Comparison of ENCODE assay signal across 8 cellular contexts in genomic region chr3:122793568-122794416, GRCh38. TPM values are rescaled to one million over a fixed set of nuclear protein-coding genes. Genes with fewer than 3 reads are reported as not detected.
DNase-seq lines count a peak whose midpoint lies in the region; ATAC-seq, FAIRE-seq and TF ChIP-seq lines count a peak whose summit lies in the region.

Gene HSPBAP1, minus strand, starts transcription at chr3:122793831. Its CDS starts 151 bp downstream, at chr3:122793680.

- in situ Hi-C loops in GM13976 (cut with MboI; ENCODE audit: low sequenced_read_pairs, unreplicated experiment) (no loop called here), GM12878 (cut with MboI) (no loop called here)

- RAD21 ChIA-PET in GM12878 (lab: Charles Lee; ENCODE audit: unreplicated experiment), result interaction anchor here (1.0 to 1.6 kb wide), 6 partner anchors 18 to 232 kb away, joined by 3 to 13 read pairs (median 4); no protein-coding TSS in a partner anchor

- H3K4me1 ChIP-seq in SJSA1 (replicated peaks) (peaks cover 14% of the 10 kb centered on the region), GM12878 (ENCODE audit: control insufficient read depth, insufficient read depth, low read length) (no peaks in the 10 kb centered on the region), iPS-15b (ENCODE audit: control insufficient read depth, insufficient read depth, low read length) (no peaks in the 10 kb centered on the region)

- 1% methylated on average over 46 of the region's 46 CpGs for WGBS in GM12878 (ENCODE audit: insufficient coverage, insufficient replicate concordance, low lambda C conversion rate, missing lambda C conversion rate)

- TF ChIP-seq RAD21 in GM12878 (IDR thresholded peaks at IDR 0.05; ENCODE audit: insufficient read depth, low read depth, low read length), result no peak

- TF ChIP-seq CTCF in GM13976 (IDR thresholded peaks at IDR 0.05; ENCODE audit: borderline replicate concordance, control extremely low read depth, extremely low read depth, insufficient read depth, missing control alignments) (no peak), GM12878 (IDR thresholded peaks at IDR 0.05 in 2 of 3, conservative IDR thresholded peaks at IDR 0.05 in 1 of 3; ENCODE audit: control insufficient read depth in 2 of 3, extremely low read depth in 1 of 3, insufficient read depth in 1 of 3, low read depth in 3 of 3, low read length in 3 of 3) (no peak)

- peak within 1 kb of the TSS; percentile 64 for H3K27ac ChIP-seq in SJSA1
- peak within 1 kb of the TSS; percentile 47 for H3K27ac ChIP-seq in GM12878 (ENCODE audit: control insufficient read depth, insufficient read depth)
- peak within 1 kb of the TSS; percentile 67 to 98 (median 92) for H3K27ac ChIP-seq in skin epidermis

- no peaks in the 10 kb centered on the region for H4K20me1 ChIP-seq in GM12878 (ENCODE audit: control insufficient read depth, insufficient read depth)

- H3K27me3 ChIP-seq in SJSA1 (replicated peaks) (no peaks in the 10 kb centered on the region), GM12878 (replicated peaks in 1 of 2; ENCODE audit: control insufficient read depth in 2 of 2, insufficient read depth in 2 of 2, low read length in 1 of 2) (no peaks in the 10 kb centered on the region), iPS-15b (ENCODE audit: control insufficient read depth, insufficient read depth, low read length) (peaks cover 23% of the 10 kb centered on the region)

- no TSS peak for BruUV-seq in GM12878 (replicated peaks; lab: Mats Ljungman, UMichigan)

- H3K79me2 ChIP-seq in GM12878 (ENCODE audit: control insufficient read depth, insufficient read depth, low read length), result no peaks in the 10 kb centered on the region; the same call in 1 of the 2 replicates

- H3K4me3 ChIP-seq in SJSA1, result peak within 1 kb of the TSS; percentile 69
- H3K4me3 ChIP-seq in GM12878, result peak within 1 kb of the TSS; percentile 77
- H3K4me3 ChIP-seq in iPS-15b (ENCODE audit: low read depth, low read length), result peak within 1 kb of the TSS; percentile 82
- H3K4me3 ChIP-seq in skin epidermis, result peak within 1 kb of the TSS; percentile 55 to 81 (median 71)

- CTCF ChIA-PET in GM12878 (lab: Yijun Ruan, JAX), result interaction anchor here (1.0 to 2.0 kb wide), 5 partner anchors 9 to 147 kb away, joined by 3 to 11 read pairs (median 3); no protein-coding TSS in a partner anchor

- H2AFZ ChIP-seq in GM12878 (ENCODE audit: control insufficient read depth, low read depth, low read length), result peak within 1 kb of the TSS; percentile 94

- POLR2A ChIA-PET in GM12878 (lab: Charles Lee), result interaction anchor here (0.5 to 2.0 kb wide), 2 partner anchors 19 to 26 kb away, joined by 3 to 10 read pairs; no protein-coding TSS in a partner anchor

- peak within 1 kb of the TSS; percentile 93 for H3K4me2 ChIP-seq in GM12878 (ENCODE audit: control insufficient read depth, insufficient read depth)

- peak; percentile 47 for ATAC-seq in HG02884 (IDR thresholded peaks at IDR 0.05; ENCODE audit: unreplicated experiment)
- ATAC-seq in GM12878, result peak; percentile 76

- H3K36me3 ChIP-seq in SJSA1, result no peaks in the 10 kb centered on the region
- no peaks in the 10 kb centered on the region for H3K36me3 ChIP-seq in GM12878 (ENCODE audit: control insufficient read depth in 2 of 2, insufficient read depth in 2 of 2, low read length in 1 of 2)
- H3K36me3 ChIP-seq in iPS-15b (ENCODE audit: control insufficient read depth, insufficient read depth, low read length), result no peaks in the 10 kb centered on the region

- H3K9ac ChIP-seq in GM12878 (ENCODE audit: control insufficient read depth, insufficient read depth, low read length) (peak within 1 kb of the TSS; percentile 71), iPS-15b (ENCODE audit: low read depth, low read length) (peak within 1 kb of the TSS; percentile 55)

- FAIRE-seq in GM12878 (lab: Jason Lieb, UNC), result peak; percentile 91

- peak; percentile 83 for TF ChIP-seq POLR2A in GM12878 (IDR thresholded peaks at IDR 0.05; ENCODE audit: low read depth, low read length)

- SMC1A ChIA-PET in GM12878 (lab: Charles Lee; ENCODE audit: uncharacterized antibody, unreplicated experiment), result interaction anchor here (0.9 to 1.8 kb wide), 6 partner anchors 10 to 790 kb away, joined by 3 to 11 read pairs (median 5); no protein-coding TSS in a partner anchor

- intact Hi-C loops in GM12878 (cut with micrococcal nuclease; ENCODE audit: unreplicated experiment), result loop anchor here (10.0 kb wide), 1 partner anchor 229 kb away; the partner anchor contains the start of genes DTX3L and PARP9

- peak in 1 of 2 experiments; percentile 44; a peak in 1 of 4 replicates for TF ChIP-seq EP300 in GM12878 (IDR thresholded peaks at IDR 0.05; ENCODE audit: borderline replicate concordance in 1 of 2, control insufficient read depth in 1 of 2, low read depth in 2 of 2, low read length in 2 of 2)

- H3K9me3 ChIP-seq in SJSA1 (replicated peaks), result no peaks in the 10 kb centered on the region
- H3K9me3 ChIP-seq in GM12878 (replicated peaks; ENCODE audit: control insufficient read depth, insufficient read depth, low read length), result no peaks in the 10 kb centered on the region
- H3K9me3 ChIP-seq in iPS-15b (ENCODE audit: control insufficient read depth, insufficient read depth, low read length), result no peaks in the 10 kb centered on the region

- DNase-seq in GM13976 (ENCODE audit: low spot score) (peak; percentile 94), SJSA1 (ENCODE audit: low read depth in 1 of 2, low spot score in 2 of 2) (peak; percentile 80 to 82), GM12878 (ENCODE audit: low read depth, low spot score) (peak; percentile 68), NCI-H748 treated with DMSO at 0.1 percent for 48 hours (lab: John Stamatoyannopoulos, UW) (no peak), NCI-H146 (lab: John Stamatoyannopoulos, UW) (no peak)

TF ChIP-seq in GM12878, 131 proteins besides CTCF, POLR2A, EP300 and RAD21 (continues in another document):
- TF ChIP-seq SIX5 (IDR thresholded peaks at IDR 0.05; ENCODE audit: low read depth, low read length, severe bottlenecking) (no peak), STAT3 (IDR thresholded peaks at IDR 0.05; ENCODE audit: low read depth, low read length) (no peak), SP1 (IDR thresholded peaks at IDR 0.05; ENCODE audit: low read depth, low read length) (no peak), POLR2AphosphoS2 (IDR thresholded peaks at IDR 0.05; ENCODE audit: low read depth, low read length) (no peak), RELA (IDR thresholded peaks at IDR 0.05; ENCODE audit: borderline replicate concordance, partially characterized antibody) (peak; percentile 73), NFXL1 (IDR thresholded peaks at IDR 0.05; ENCODE audit: borderline replicate concordance) (no peak), E2F4 (IDR thresholded peaks at IDR 0.05; ENCODE audit: low read depth, low read length) (0 out of 2 replicates have a peak, but pooled peaks have one; percentile 14), LARP7 (IDR thresholded peaks at IDR 0.05) (no peak), ZBED1 (IDR thresholded peaks at IDR 0.05; ENCODE audit: borderline replicate concordance) (no peak), MAX (IDR thresholded peaks at IDR 0.05; ENCODE audit: low read depth, low read length) (peak; percentile 99), POU2F2 (IDR thresholded peaks at IDR 0.05; ENCODE audit: borderline replicate concordance, low read depth, low read length) (0 out of 3 replicates have a peak, but pooled peaks have one; percentile 17), SMARCA5 (IDR thresholded peaks at IDR 0.05) (no peak), IRF5 (IDR thresholded peaks at IDR 0.05; ENCODE audit: borderline replicate concordance) (no peak), CREM (IDR thresholded peaks at IDR 0.05; ENCODE audit: low read depth) (0 out of 2 replicates have a peak, but pooled peaks have one; percentile 39)

RNA-seq across cellular contexts. Expression of gene HSPBAP1, which starts in this region (rescaled TPM):
- total RNA-seq in SJSA1 (2014; rRNA removed; shearing (Covaris generic)), result 2.1 and 3.7 TPM in 2 replicates
- 18.4 and 18.9 TPM in 2 replicates for total RNA-seq in GM12878 (2013; cell fraction: nucleolus; rRNA removed)
- total RNA-seq in GM12878 (2014; rRNA removed) (6.8 and 9.3 TPM in 2 replicates), GM12878 (2014; rRNA removed; fragmentation: Illumina TruSeq; extraction: Trizol) (8.1 and 8.5 TPM in 2 replicates), GM12878 (2021) (6.2 and 7.8 TPM in 2 replicates)
- 2.3 TPM for polyA plus RNA-seq in GM12878 (2011; ENCODE audit: low read depth)
- polyA plus RNA-seq in GM12878 (2011; rRNA removed) (7.7 and 9.4 TPM in 2 replicates), GM12878 (2014; fragmentation: Illumina TruSeq; extraction: Trizol) (7.7 and 11.4 TPM in 2 replicates), GM12878 (2014; fragmentation: Nextera tagmentation; extraction: Ambion mirVana) (1 to 10 TPM; 3.2 to 3.5 TPM), GM12878 (2014; rRNA removed) (7.1 and 9.5 TPM in 2 replicates), GM12878 (2016; fragmentation: Nextera tagmentation; extraction: Ambion mirVana) (10 to 100 TPM; 10.2 to 10.3 TPM)
- 3.2 and 3.5 TPM in 2 replicates for polyA plus RNA-seq in GM12878 (2011; cell fraction: cytosol; rRNA removed)
- 9.5 and 10.1 TPM in 2 replicates for polyA plus RNA-seq in GM12878 (2011; cell fraction: nucleus; rRNA removed)
- polyA plus RNA-seq in GM12878 (2012), result 2.8 and 3.9 TPM in 2 replicates
- polyA minus RNA-seq in GM12878 (2011; rRNA and poly(A)+ RNA removed), result 4.5 and 6.6 TPM in 2 replicates
- 1.6 and 1.9 TPM in 2 replicates for polyA minus RNA-seq in GM12878 (2011; cell fraction: cytosol; rRNA and poly(A)+ RNA removed)
- polyA minus RNA-seq in GM12878 (2011; cell fraction: nucleus; rRNA and poly(A)+ RNA removed), result 4.0 and 9.5 TPM in 2 replicates

Comparison
In these comparisons a context has a peak if more than half of its experiments do, and no peak if none do; other contexts are left out.
1. DNase-seq: peak in GM13976 (single experiment), SJSA1 (2 of 2) and GM12878 (single experiment); none in NCI-H748 treated with DMSO at 0.1 percent for 48 hours (single experiment) and NCI-H146 (single experiment).
2. Peak in every context shown above with its lines, with median percentiles within 50 percentile points of each other: H3K27ac ChIP-seq and H3K4me3 ChIP-seq.